In the genomic region with DNA sequence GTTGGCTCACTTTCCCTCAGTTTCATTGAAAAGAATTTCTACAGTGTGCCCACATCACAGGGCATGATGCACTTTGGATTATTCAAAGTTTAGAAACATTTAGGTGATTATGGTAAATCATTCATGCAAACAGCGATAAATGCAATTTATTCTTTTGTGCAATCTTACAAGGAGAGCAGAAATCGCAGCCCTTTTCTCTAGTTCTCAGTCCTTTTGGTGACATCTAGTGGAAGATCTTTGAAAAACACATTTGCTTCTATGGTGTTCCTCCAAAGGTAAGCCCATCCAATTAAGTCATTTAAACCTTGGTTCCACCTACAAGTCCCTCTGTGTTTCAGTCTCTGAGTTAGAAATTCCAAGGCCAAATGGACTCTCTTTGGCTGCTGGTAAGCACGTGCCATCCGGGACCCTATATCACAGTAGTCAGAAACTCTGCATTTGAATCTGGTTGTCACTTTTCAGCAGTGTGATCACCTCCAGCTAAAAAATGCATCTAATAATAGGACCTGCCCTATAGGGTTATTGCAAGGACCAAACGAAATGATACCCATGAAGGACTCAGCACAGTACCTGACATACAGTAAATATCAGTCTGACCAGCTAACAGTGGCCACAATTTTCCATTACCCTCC, we compare ENCODE assay signal across 8 cellular contexts.
DNase-seq lines count a peak whose midpoint lies in the region; ATAC-seq, FAIRE-seq and TF ChIP-seq lines count a peak whose summit lies in the region.

No MANE protein-coding gene starts in this region.

- no peaks in the 10 kb centered on the region for H3K27me3 Mint-ChIP-seq in effector memory CD8-positive, alpha-beta T cell

- no peaks in the 10 kb centered on the region for H3K9me3 ChIP-seq in A673 (ENCODE audit: low read depth, low read length, poor library complexity, severe bottlenecking)
- no peaks in the 10 kb centered on the region for H3K9me3 ChIP-seq in ascending aorta

- H3K4me1 ChIP-seq in A673 (ENCODE audit: insufficient read depth, low read length, poor library complexity, severe bottlenecking) (no peaks in the 10 kb centered on the region), ascending aorta (no peaks in the 10 kb centered on the region)

- CTCF ChIA-PET in A673 (lab: Charles Lee): interaction anchor here (0.5 to 0.7 kb wide), 2 partner anchors 93 to 595 kb away, joined by 3 read pairs; no protein-coding TSS in a partner anchor

- no peak overlapping the region for H3K4me3 Mint-ChIP-seq in effector memory CD8-positive, alpha-beta T cell

- H3K27me3 ChIP-seq in A673 (replicated peaks; ENCODE audit: insufficient read depth, low read depth, low read length, poor library complexity): no peaks in the 10 kb centered on the region
- H3K27me3 ChIP-seq in ascending aorta: no peaks in the 10 kb centered on the region

- BruUV-seq in A673 (replicated peaks; lab: Mats Ljungman, UMichigan): no TSS peak

- TF ChIP-seq CTCF in A673 (conservative IDR thresholded peaks at IDR 0.05; ENCODE audit: low read depth, low read length) (peak; percentile 64), ascending aorta (IDR thresholded peaks at IDR 0.05) (peak; percentile 34 to 60 (median 37))

- H3K36me3 ChIP-seq in A673 (ENCODE audit: insufficient read depth, low read length, poor library complexity, severe bottlenecking): peaks cover 15% of the 10 kb centered on the region
- H3K36me3 ChIP-seq in ascending aorta: peaks cover 8 to 29% of the 10 kb centered on the region in 2 donors

- H3K36me3 Mint-ChIP-seq in effector memory CD8-positive, alpha-beta T cell (ENCODE audit: insufficient read depth): peaks cover 7% of the 10 kb centered on the region

- intact Hi-C loops in A673 (cut with micrococcal nuclease; ENCODE audit: unreplicated experiment): no loop called here
- intact Hi-C loops in ascending aorta (cut with DNase I): loop anchor here (1.0 to 10.0 kb wide), 4 partner anchors 125 to 418 kb away; no protein-coding TSS in a partner anchor

- H3K9me3 Mint-ChIP-seq in effector memory CD8-positive, alpha-beta T cell: no peaks in the 10 kb centered on the region

- POLR2A ChIA-PET in A673 (lab: Charles Lee; ENCODE audit: low non-redundant PET): no interaction called here

- DNase-seq in A673 (ENCODE audit: low spot score): peak; percentile 62
- DNase-seq in GF-D8 (lab: John Stamatoyannopoulos, UW): peak; percentile 0
- DNase-seq in NCI-H146 treated with DMSO at 0.1 percent for 48 hours (lab: John Stamatoyannopoulos, UW; ENCODE audit: unreplicated experiment): peak; percentile 21
- no peak for DNase-seq in ascending aorta (ENCODE audit: low spot score in 2 of 2)
- peak; percentile 73 for DNase-seq in iris pigment epithelial cell (ENCODE audit: low read depth)
- DNase-seq in urothelium cell line (ENCODE audit: low spot score): peak; percentile 60
- no peak for DNase-seq in effector memory CD8-positive, alpha-beta T cell

- no peak for ATAC-seq in GM19455 (IDR thresholded peaks at IDR 0.05; ENCODE audit: unreplicated experiment)
- no peak for ATAC-seq in effector memory CD8-positive, alpha-beta T cell (replicated peaks)

- peaks cover 0 to 3% of the 10 kb centered on the region in 2 donors for H3K4me1 Mint-ChIP-seq in effector memory CD8-positive, alpha-beta T cell (ENCODE audit: low read depth in 2 of 2)

- H3K27ac Mint-ChIP-seq in effector memory CD8-positive, alpha-beta T cell: peak overlapping the region in 1 of 2 donors; percentile 13

- H3K27ac ChIP-seq in A673 (ENCODE audit: low read depth, low read length, poor library complexity, severe bottlenecking): no peak overlapping the region
- no peak overlapping the region for H3K27ac ChIP-seq in ascending aorta

- no peak for FAIRE-seq in urothelium cell line (lab: Jason Lieb, UNC)

- H3K4me3 ChIP-seq in A673 (ENCODE audit: low read depth, low read length, poor library complexity, severe bottlenecking): no peak overlapping the region
- no peak overlapping the region for H3K4me3 ChIP-seq in ascending aorta

Comparison
In these comparisons a context has a peak if more than half of its experiments do, and no peak if none do; other contexts are left out.
1. DNase-seq: peak in A673 (single experiment), GF-D8 (single experiment), NCI-H146 treated with DMSO at 0.1 percent for 48 hours (single experiment), iris pigment epithelial cell (single experiment) and urothelium cell line (single experiment); none in ascending aorta (0 of 2) and effector memory CD8-positive, alpha-beta T cell (0 of 3).